9 cellular contexts compared by ENCODE assay signal in the genomic region with DNA sequence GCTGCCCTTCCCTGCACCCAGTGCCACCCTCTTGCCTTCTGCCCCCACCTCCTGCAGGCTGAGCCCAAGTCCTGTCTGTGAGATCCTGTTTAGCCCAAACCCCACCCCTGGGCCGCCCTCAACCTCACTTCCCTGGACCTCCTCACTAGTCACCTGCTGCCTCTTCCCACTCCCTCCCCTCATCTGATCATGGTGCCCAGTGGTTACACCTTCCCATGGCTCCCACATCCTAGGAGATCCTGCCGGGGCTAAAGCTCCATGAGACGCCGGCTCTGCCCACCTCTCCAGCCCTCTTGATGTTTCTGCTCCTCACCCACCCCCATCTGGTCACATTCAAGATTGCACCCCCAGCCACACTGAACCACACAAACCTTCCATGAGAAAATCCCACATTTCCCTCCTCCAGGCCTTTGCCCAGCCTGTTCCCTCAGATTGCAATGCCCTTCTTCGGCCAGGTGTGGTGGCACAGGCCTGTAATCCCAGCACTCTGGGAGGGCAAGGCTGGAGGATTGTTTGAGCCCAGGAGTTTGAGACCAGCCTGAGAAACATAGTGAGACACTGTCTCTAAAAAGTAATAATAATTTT. TPM values are rescaled to one million over a fixed set of nuclear protein-coding genes. Genes with fewer than 3 reads are reported as not detected.
DNase-seq lines count a peak whose midpoint lies in the region; ATAC-seq and TF ChIP-seq lines count a peak whose summit lies in the region.
"Had no signal": no experiment of that assay in that cellular context is flagged by ENCODE, and none has a peak within 500 bp of the region (broad histone marks: within the 10 kb centered on the region; RNA-seq: fewer than 3 reads in every experiment).

No MANE protein-coding gene starts in this region.

- no peaks in the 10 kb centered on the region for H4K20me1 ChIP-seq in fibroblast of lung (ENCODE audit: control insufficient read depth, extremely low read depth, insufficient read depth, low read length)

- no peaks in the 10 kb centered on the region for H3K79me2 ChIP-seq in fibroblast of lung (ENCODE audit: control insufficient read depth, insufficient read depth, low read length)

- POLR2A ChIA-PET in RWPE1 (lab: Yijun Ruan, JAX; ENCODE audit: low non-redundant PET), result no interaction called here

- no peak overlapping the region for H3K4me2 ChIP-seq in fibroblast of lung (ENCODE audit: extremely low read depth, insufficient read depth, low read length)

- no peak overlapping the region for H2AFZ ChIP-seq in fibroblast of lung (ENCODE audit: low read length)

- H3K9me3 ChIP-seq in fibroblast of lung (ENCODE audit: control insufficient read depth, insufficient read depth, low read depth, low read length), result no peaks in the 10 kb centered on the region

- CTCF ChIA-PET in RWPE1 (lab: Yijun Ruan, JAX), result no interaction called here

- H3K27me3 ChIP-seq in H7 (ENCODE audit: control insufficient read depth, insufficient read depth, low read length) (no peaks in the 10 kb centered on the region), fibroblast of lung (ENCODE audit: control insufficient read depth, insufficient read depth, low read length) (no peaks in the 10 kb centered on the region)

- no peak overlapping the region for H3K9ac ChIP-seq in fibroblast of lung (ENCODE audit: insufficient read depth, low read length)

- H3K4me3 ChIP-seq in H7 (ENCODE audit: insufficient read depth, low read depth, low read length) (no peak overlapping the region), fibroblast of lung (replicated peaks in 1 of 4; ENCODE audit: control extremely low read depth in 1 of 4, insufficient read depth in 1 of 4, low read depth in 3 of 4, low read length in 4 of 4) (no peak overlapping the region), retinal pigment epithelial cell (ENCODE audit: low read length) (no peak overlapping the region), coronary artery (no peak overlapping the region)

- TF ChIP-seq CTCF in RWPE1 (conservative IDR thresholded peaks at IDR 0.05; ENCODE audit: low read depth), result no peak
- TF ChIP-seq CTCF in fibroblast of lung (conservative IDR thresholded peaks at IDR 0.05 in 1 of 2, IDR thresholded peaks at IDR 0.05 in 1 of 2; ENCODE audit: low read depth in 1 of 2, low read length in 2 of 2), result peak in 1 of 2 donors; percentile 19
- TF ChIP-seq CTCF in retinal pigment epithelial cell (conservative IDR thresholded peaks at IDR 0.05; ENCODE audit: low read depth, low read length), result peak; percentile 31
- no peak for TF ChIP-seq CTCF in coronary artery (IDR thresholded peaks at IDR 0.05)

- ATAC-seq in GM21381 (IDR thresholded peaks at IDR 0.05; ENCODE audit: unreplicated experiment) (no peak), HG02759 (IDR thresholded peaks at IDR 0.05; ENCODE audit: unreplicated experiment) (no peak), HG02973 (IDR thresholded peaks at IDR 0.05; ENCODE audit: unreplicated experiment) (no peak)

- peaks cover 10% of the 10 kb centered on the region for H3K4me1 ChIP-seq in fibroblast of lung (ENCODE audit: control insufficient read depth, extremely low read depth, insufficient read depth, low read length)

- H3K36me3 ChIP-seq in H7 (replicated peaks; ENCODE audit: control insufficient read depth, insufficient read depth, low read length) (no peaks in the 10 kb centered on the region), fibroblast of lung (ENCODE audit: control insufficient read depth, insufficient read depth, low read length) (no peaks in the 10 kb centered on the region)

- DNase-seq in H7 (peak; percentile 83), RWPE1 (ENCODE audit: low spot score) (no peak), fibroblast of lung (ENCODE audit: low read depth in 2 of 2) (no peak), retinal pigment epithelial cell (ENCODE audit: low read depth) (no peak), coronary artery (ENCODE audit: low spot score) (no peak)
- DNase-seq: activated B cell treated with CpG ODN at 0.5 μM for 24 hours had no signal

- H3K27ac ChIP-seq in RWPE1 (peak overlapping the region; percentile 86), fibroblast of lung (ENCODE audit: insufficient read depth, low read length) (peak overlapping the region; percentile 62), coronary artery (no peak overlapping the region)

RNA-seq across cellular contexts. Expression of gene TTC39A, which starts 17.0 kb away (rescaled TPM):
- 11.6 and 12.3 TPM in 2 replicates for total RNA-seq in H7 (2014; rRNA removed; shearing (Covaris generic))
- total RNA-seq in fibroblast of lung, result 0.51 and 1.5 TPM in 2 replicates
- 0.28 and 0.72 TPM in 2 replicates for polyA plus RNA-seq in fibroblast of lung
- polyA plus RNA-seq in fibroblast of lung (2012), result 0.41 and 0.50 TPM in 2 replicates
- polyA minus RNA-seq in fibroblast of lung (ENCODE audit: low replicate concordance), result not detected in 2 replicates

Comparison
In these comparisons a context has a peak if more than half of its experiments do, and no peak if none do; other contexts are left out.
1. H3K27ac ChIP-seq: peak in RWPE1 (single experiment) and fibroblast of lung (single experiment); none in coronary artery (0 of 2).